Comparison of ENCODE assay signal across 9 cellular contexts in genomic region chr3:4826237-4827100, GRCh38.
DNase-seq lines count a peak whose midpoint lies in the region; ATAC-seq and TF ChIP-seq lines count a peak whose summit lies in the region.
"Had no signal": no experiment of that assay in that cellular context is flagged by ENCODE, and none has a peak within 500 bp of the region (broad histone marks: within the 10 kb centered on the region; RNA-seq: fewer than 3 reads in every experiment).

No MANE protein-coding gene starts in this region.

- H3K27ac ChIP-seq in IMR-90 (ENCODE audit: insufficient read depth, low read length) = no peak overlapping the region
- H3K27ac ChIP-seq in right lobe of liver = peak overlapping the region; percentile 14 to 65 (median 26)

- CTCF ChIA-PET in IMR-90 (lab: Yijun Ruan, JAX) = interaction anchor here (0.7 kb wide), 2 partner anchors 11 to 102 kb away, joined by 3 read pairs; no protein-coding TSS in a partner anchor

- no peaks in the 10 kb centered on the region for H3K27me3 Mint-ChIP-seq in brain
- no peaks in the 10 kb centered on the region for H3K27me3 Mint-ChIP-seq in stimulated activated naive CD8-positive, alpha-beta T cell treated with anti-CD3 and anti-CD28 coated beads, Interleukin-15, Interleukin-2, amounts not matched to agents 100 ng/mL and 50 ng/mL, for 24 hours
- H3K27me3 Mint-ChIP-seq in activated T-cell treated with anti-CD3 and anti-CD28 coated beads, Interleukin-2, amount 50 U/mL, for 24 hours = no peaks in the 10 kb centered on the region

- no peaks in the 10 kb centered on the region for H3K9me3 Mint-ChIP-seq in brain
- H3K9me3 Mint-ChIP-seq in stimulated activated naive CD8-positive, alpha-beta T cell treated with anti-CD3 and anti-CD28 coated beads, Interleukin-15, Interleukin-2, amounts not matched to agents 100 ng/mL and 50 ng/mL, for 24 hours = no peaks in the 10 kb centered on the region
- peaks cover 2% of the 10 kb centered on the region for H3K9me3 Mint-ChIP-seq in activated T-cell treated with anti-CD3 and anti-CD28 coated beads, Interleukin-2, amount 50 U/mL, for 24 hours

- H2BK5ac ChIP-seq in IMR-90 (ENCODE audit: low read depth, low read length, poor library complexity, severe bottlenecking) = no peak overlapping the region

- no peak for ATAC-seq in IMR-90 (ENCODE audit: low read depth)
- peak; percentile 81 to 84 (median 84) for ATAC-seq in right lobe of liver
- no peak for ATAC-seq in GM18909 (IDR thresholded peaks at IDR 0.05; ENCODE audit: poor library complexity, unreplicated experiment)
- no peak for ATAC-seq in HG03354 (IDR thresholded peaks at IDR 0.05; ENCODE audit: poor library complexity, severe bottlenecking, unreplicated experiment)

- 97% methylated on average over 7 of the region's 20 CpGs; no CpG with 5 or more reads in 1 of the 2 experiments for WGBS in IMR-90 (ENCODE audit: extremely low coverage in 2 of 2, insufficient read length in 1 of 2), 2 experiments
- WGBS in right lobe of liver (ENCODE audit: insufficient coverage, low coverage, low lambda C conversion rate, missing lambda C conversion rate) = 44% methylated on average over 7 of the region's 20 CpGs

- H2AK5ac ChIP-seq in IMR-90 (ENCODE audit: low read depth, low read length) = peak overlapping the region; percentile 33; the same call in 1 of the 2 replicates

- intact Hi-C loops in IMR-90 (cut with micrococcal nuclease) = no loop called here
- intact Hi-C loops in right lobe of liver (cut with DNase I) = no loop called here

- H3K36me3 Mint-ChIP-seq in brain = peaks cover 3% of the 10 kb centered on the region
- H3K36me3 Mint-ChIP-seq in stimulated activated naive CD8-positive, alpha-beta T cell treated with anti-CD3 and anti-CD28 coated beads, Interleukin-15, Interleukin-2, amounts not matched to agents 100 ng/mL and 50 ng/mL, for 24 hours (ENCODE audit: low read depth) = peaks cover 88% of the 10 kb centered on the region
- H3K36me3 Mint-ChIP-seq in activated T-cell treated with anti-CD3 and anti-CD28 coated beads, Interleukin-2, amount 50 U/mL, for 24 hours (ENCODE audit: low read depth) = peaks cover 73% of the 10 kb centered on the region

- no peak overlapping the region for H3K18ac ChIP-seq in IMR-90 (ENCODE audit: low read depth, low read length)

- H2BK15ac ChIP-seq in IMR-90 (ENCODE audit: low read depth, low read length) = no peak overlapping the region

- peaks cover 58% of the 10 kb centered on the region for H3K4me1 Mint-ChIP-seq in brain
- H3K4me1 Mint-ChIP-seq in stimulated activated naive CD8-positive, alpha-beta T cell treated with anti-CD3 and anti-CD28 coated beads, Interleukin-15, Interleukin-2, amounts not matched to agents 100 ng/mL and 50 ng/mL, for 24 hours (ENCODE audit: low read depth) = peaks cover 100% of the 10 kb centered on the region
- H3K4me1 Mint-ChIP-seq in activated T-cell treated with anti-CD3 and anti-CD28 coated beads, Interleukin-2, amount 50 U/mL, for 24 hours (ENCODE audit: low read depth) = peaks cover 94% of the 10 kb centered on the region

- dilution Hi-C loops in IMR-90 (cut with HindIII; ENCODE audit: low sequenced_read_pairs, unreplicated experiment) = no loop called here

- in situ Hi-C loops in IMR-90 (cut with MboI; ENCODE audit: low sequenced_read_pairs) = no loop called here

- H3K27ac Mint-ChIP-seq in brain = peak overlapping the region; percentile 23 to 85 (median 66)
- H3K27ac Mint-ChIP-seq in stimulated activated naive CD8-positive, alpha-beta T cell treated with anti-CD3 and anti-CD28 coated beads, Interleukin-15, Interleukin-2, amounts not matched to agents 100 ng/mL and 50 ng/mL, for 24 hours = peak overlapping the region; percentile 99
- no peak overlapping the region for H3K27ac Mint-ChIP-seq in activated T-cell treated with anti-CD3 and anti-CD28 coated beads, Interleukin-2, amount 50 U/mL, for 24 hours

- H3K4me3 Mint-ChIP-seq in brain = peak overlapping the region in 2 of 5 experiments; percentile 28 to 53
- peak overlapping the region; percentile 71 for H3K4me3 Mint-ChIP-seq in stimulated activated naive CD8-positive, alpha-beta T cell treated with anti-CD3 and anti-CD28 coated beads, Interleukin-15, Interleukin-2, amounts not matched to agents 100 ng/mL and 50 ng/mL, for 24 hours
- H3K4me3 Mint-ChIP-seq in activated T-cell treated with anti-CD3 and anti-CD28 coated beads, Interleukin-2, amount 50 U/mL, for 24 hours = no peak overlapping the region

- no peak overlapping the region; the same call in 1 of the 2 replicates for H3K4ac ChIP-seq in IMR-90 (ENCODE audit: low read depth, low read length)

- H3K36me3 ChIP-seq in IMR-90 (ENCODE audit: control insufficient read depth, insufficient read depth, low read length) (no peaks in the 10 kb centered on the region), right lobe of liver (no peaks in the 10 kb centered on the region)

- BruUV-seq in IMR-90 (replicated peaks; lab: Mats Ljungman, UMichigan) = no TSS peak

- H3K56ac ChIP-seq in IMR-90 (ENCODE audit: extremely low read depth, insufficient read depth, low read length) = no peak overlapping the region

- no peak for TF ChIP-seq RAD21 in IMR-90 (IDR thresholded peaks at IDR 0.05; ENCODE audit: low read length)

- H3K9me1 ChIP-seq in IMR-90 (ENCODE audit: insufficient read depth, low read length) = peaks cover 4% of the 10 kb centered on the region

- no peak overlapping the region for H2AFZ ChIP-seq in IMR-90 (replicated peaks; ENCODE audit: low read length, poor library complexity)

- H3K4me1 ChIP-seq in IMR-90 (ENCODE audit: control insufficient read depth, insufficient read depth, low read length) = peaks cover 8% of the 10 kb centered on the region
- H3K4me1 ChIP-seq in right lobe of liver = peaks cover 0 to 24% (median 0%) of the 10 kb centered on the region in 4 donors

- POLR2A ChIA-PET in IMR-90 (lab: Charles Lee; ENCODE audit: unreplicated experiment) = no interaction called here

- H3K4me3 ChIP-seq in IMR-90 (ENCODE audit: insufficient read depth, low read depth, low read length) = no peak overlapping the region
- no peak overlapping the region for H3K4me3 ChIP-seq in right lobe of liver

- H3K27me3 ChIP-seq in IMR-90 (ENCODE audit: control insufficient read depth, insufficient read depth, low read length) (no peaks in the 10 kb centered on the region), right lobe of liver (no peaks in the 10 kb centered on the region)

- H2BK20ac ChIP-seq in IMR-90 (ENCODE audit: low read depth, low read length) = no peak overlapping the region

- no peak overlapping the region for H3K23ac ChIP-seq in IMR-90 (ENCODE audit: low read depth, low read length)

- no peak overlapping the region for H4K8ac ChIP-seq in IMR-90 (ENCODE audit: low read depth in 2 of 2, low read length in 2 of 2)

- H3K4me2 ChIP-seq in IMR-90 (ENCODE audit: low read depth, low read length) = no peak overlapping the region

- H4K91ac ChIP-seq in IMR-90 (ENCODE audit: insufficient read depth, low read depth, low read length) = no peak overlapping the region

- no peak overlapping the region for H3K14ac ChIP-seq in IMR-90 (replicated peaks; ENCODE audit: low read depth, low read length)

- TF ChIP-seq CTCF in IMR-90 (conservative IDR thresholded peaks at IDR 0.05; ENCODE audit: low read depth, low read length) (no peak), brain (conservative IDR thresholded peaks at IDR 0.05) (no peak), right lobe of liver (IDR thresholded peaks at IDR 0.05) (no peak)

- TF ChIP-seq POLR2A in IMR-90 (IDR thresholded peaks at IDR 0.05; ENCODE audit: low read depth, low read length) (no peak), right lobe of liver (IDR thresholded peaks at IDR 0.05) (no peak)

- H4K20me1 ChIP-seq in IMR-90 (ENCODE audit: insufficient read depth, low read length) = no peaks in the 10 kb centered on the region

- H3K79me1 ChIP-seq in IMR-90 (ENCODE audit: low read depth in 1 of 2, low read length in 2 of 2) = no peaks in the 10 kb centered on the region

- H3K9ac ChIP-seq in IMR-90 (ENCODE audit: low read depth, low read length) = no peak overlapping the region

- DNase-seq in IMR-90 = no peak
- DNase-seq in right lobe of liver = peak; percentile 74 to 81 (median 78)
- DNase-seq in middle frontal gyrus (ENCODE audit: extremely low spot score, low spot score) = no peak
- no peak for DNase-seq in activated T-cell treated with anti-CD3 and anti-CD28 coated beads, Interleukin-2, amount 50 U/mL, for 24 hours
- DNase-seq: NCI-H146 had no signal

- no peak overlapping the region for H4K5ac ChIP-seq in IMR-90 (ENCODE audit: low read depth, low read length)

- no peak overlapping the region for H2BK120ac ChIP-seq in IMR-90 (ENCODE audit: low read depth, low read length)

- H2AK9ac ChIP-seq in IMR-90 (replicated peaks; ENCODE audit: low read depth, low read length, poor library complexity) = no peak overlapping the region

- H3K9me3 ChIP-seq in IMR-90 (ENCODE audit: control insufficient read depth, insufficient read depth, low read length) = no peaks in the 10 kb centered on the region
- no peaks in the 10 kb centered on the region for H3K9me3 ChIP-seq in right lobe of liver

TF ChIP-seq in IMR-90, 13 proteins besides CTCF, POLR2A, EP300 and RAD21 (continues in another document):
- TF ChIP-seq SMC3 (IDR thresholded peaks at IDR 0.05; ENCODE audit: low read depth, low read length) (no peak), MAFK (IDR thresholded peaks at IDR 0.05; ENCODE audit: low read depth, low read length) (no peak), MAZ (IDR thresholded peaks at IDR 0.05; ENCODE audit: borderline replicate concordance, low read depth, low read length) (no peak), NFE2L2 (IDR thresholded peaks at IDR 0.05; ENCODE audit: low read depth, low read length) (no peak), CEBPB (IDR thresholded peaks at IDR 0.05; ENCODE audit: low read depth, low read length) (no peak), RCOR1 (IDR thresholded peaks at IDR 0.05; ENCODE audit: insufficient replicate concordance, low read length) (no peak), BHLHE40 (IDR thresholded peaks at IDR 0.05; ENCODE audit: low read depth, low read length) (no peak), ELK1 (IDR thresholded peaks at IDR 0.05; ENCODE audit: borderline replicate concordance, low read depth, low read length) (no peak), MXI1 (IDR thresholded peaks at IDR 0.05; ENCODE audit: borderline replicate concordance, low read depth, low read length) (no peak), RFX5 (IDR thresholded peaks at IDR 0.05; ENCODE audit: low read depth, low read length) (no peak)

Comparison
In these comparisons a context has a peak if more than half of its experiments do, and no peak if none do; other contexts are left out.
1. ATAC-seq: peak in right lobe of liver (4 of 4); none in IMR-90 (single experiment), GM18909 (single experiment) and HG03354 (single experiment).
2. DNase-seq: peak in right lobe of liver (3 of 3); none in IMR-90 (single experiment), middle frontal gyrus (single experiment) and activated T-cell treated with anti-CD3 and anti-CD28 coated beads, Interleukin-2, amount 50 U/mL, for 24 hours (single experiment).